8 cellular contexts compared by ENCODE assay signal in the genomic region with DNA sequence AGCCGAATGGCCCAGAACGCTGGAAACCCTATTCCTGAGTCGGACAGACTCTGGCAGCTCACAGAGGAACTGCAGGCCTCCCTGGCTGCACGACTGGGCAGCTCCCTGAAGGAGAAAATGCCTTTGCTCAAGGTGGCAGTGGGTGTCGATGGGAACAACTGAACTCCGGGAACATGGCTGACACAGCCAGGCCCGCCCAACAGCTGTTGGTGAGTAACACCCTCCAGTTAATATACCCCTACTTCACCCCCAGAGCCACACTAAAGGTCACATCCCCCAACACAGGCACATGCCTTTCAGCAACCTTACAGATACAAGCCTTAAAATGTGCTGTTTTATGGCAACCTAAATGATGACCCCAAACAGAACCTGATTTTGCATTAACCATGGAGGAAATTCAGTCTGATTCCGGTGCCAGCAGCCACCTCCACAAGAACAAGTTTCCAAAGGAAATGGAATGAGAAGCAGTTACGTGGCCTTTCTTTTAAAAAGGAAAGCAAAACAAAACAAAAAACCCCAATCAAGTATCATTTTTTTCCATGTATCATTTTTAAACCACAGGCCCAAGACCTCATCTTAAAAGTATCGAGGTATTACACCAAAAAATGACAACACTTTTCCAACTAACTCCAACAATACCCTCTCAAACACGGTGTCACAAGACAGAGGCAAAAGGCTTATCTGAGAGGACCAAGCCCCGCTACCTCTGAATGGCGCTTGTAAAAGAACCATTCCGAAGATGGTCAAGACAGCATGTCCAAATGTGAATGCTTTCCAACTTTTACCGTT. TPM values are rescaled to one million over a fixed set of nuclear protein-coding genes. Genes with fewer than 3 reads are reported as not detected.
A peak's percentile ranks its signal among the peaks of the same experiment; 100 is the strongest.
DNase-seq lines count a peak whose midpoint lies in the region; ATAC-seq and TF ChIP-seq lines count a peak whose summit lies in the region.

No MANE protein-coding gene starts in this region.

- no peaks in the 10 kb centered on the region for H3K27me3 Mint-ChIP-seq in effector memory CD8-positive, alpha-beta T cell

- peak overlapping the region; percentile 98 to 99 for H3K4me3 Mint-ChIP-seq in effector memory CD8-positive, alpha-beta T cell

- peak; percentile 27 for TF ChIP-seq EP300 in stomach (IDR thresholded peaks at IDR 0.05)

- no peaks in the 10 kb centered on the region for H3K9me3 ChIP-seq in mesodermal cell (ENCODE audit: control insufficient read depth, low read length)
- no peaks in the 10 kb centered on the region for H3K9me3 ChIP-seq in stomach

- H3K36me3 ChIP-seq in mesodermal cell (ENCODE audit: control insufficient read depth, insufficient read depth, low read length) (no peaks in the 10 kb centered on the region), stomach (peaks cover 0 to 14% (median 9%) of the 10 kb centered on the region in 4 donors)

- no peaks in the 10 kb centered on the region for H3K27me3 ChIP-seq in stomach

- H3K4me3 ChIP-seq in mesodermal cell (ENCODE audit: extremely low read depth, insufficient read depth, low read length, poor library complexity, severe bottlenecking) (peak overlapping the region; percentile 51), stomach (peak overlapping the region; percentile 64 to 98 (median 78))

- no peaks in the 10 kb centered on the region for H3K9me3 Mint-ChIP-seq in effector memory CD8-positive, alpha-beta T cell

- TF ChIP-seq POLR2A in stomach (IDR thresholded peaks at IDR 0.05), result peak in 1 of 4 donors; percentile 51

- TF ChIP-seq CTCF in stomach (IDR thresholded peaks at IDR 0.05), result no peak

- intact Hi-C loops in stomach (cut with DNase I; ENCODE audit: low total_unique reads), result no loop called here

- H3K4me1 Mint-ChIP-seq in effector memory CD8-positive, alpha-beta T cell (ENCODE audit: low read depth in 2 of 2), result peaks cover 44 to 62% of the 10 kb centered on the region in 2 donors

- H3K4me1 ChIP-seq in mesodermal cell (ENCODE audit: control insufficient read depth, insufficient read depth, low read length, poor library complexity, severe bottlenecking), result peaks cover 8% of the 10 kb centered on the region
- peaks cover 35 to 61% (median 54%) of the 10 kb centered on the region in 4 donors for H3K4me1 ChIP-seq in stomach

- H3K36me3 Mint-ChIP-seq in effector memory CD8-positive, alpha-beta T cell (ENCODE audit: insufficient read depth), result peaks cover 40% of the 10 kb centered on the region

- 78 to 83% methylated on average over 11 to 15 of the region's 15 CpGs for WGBS in mesodermal cell (ENCODE audit: insufficient coverage in 2 of 2), 2 experiments
- 7 to 19% (median 11%) methylated on average over 15 of the region's 15 CpGs for WGBS in stomach, 5 donors

- ATAC-seq in effector memory CD8-positive, alpha-beta T cell (replicated peaks), result no peak
- no peak for ATAC-seq in HG03521 (IDR thresholded peaks at IDR 0.05; ENCODE audit: unreplicated experiment)

- no peak overlapping the region for H3K27ac ChIP-seq in mesodermal cell (ENCODE audit: low read depth, low read length, severe bottlenecking)
- H3K27ac ChIP-seq in stomach, result peak overlapping the region; percentile 99 to 100 (median 100)

- H3K27ac Mint-ChIP-seq in effector memory CD8-positive, alpha-beta T cell, result peak overlapping the region; percentile 100

- DNase-seq in NCI-H82 (lab: John Stamatoyannopoulos, UW), result peak; percentile 71
- DNase-seq in NCI-H82 treated with DMSO at 0.1 percent for 48 hours (lab: John Stamatoyannopoulos, UW; ENCODE audit: unreplicated experiment), result no peak
- DNase-seq in activated CD4-positive, alpha-beta T cell treated with anti-CD3 and anti-CD28 coated beads, Interleukin-2, amount 50 U/mL, for 1 hour, result peak; percentile 42
- peak in 1 of 3 experiments; percentile 37 for DNase-seq in effector memory CD8-positive, alpha-beta T cell
- peak; percentile 63 for DNase-seq in stomach
- DNase-seq in UCSD-AML1 (lab: John Stamatoyannopoulos, UW; ENCODE audit: unreplicated experiment), result no peak

RNA-seq across cellular contexts. Expression of gene KLF9, which starts 3.1 kb away (rescaled TPM):
- polyA plus RNA-seq in mesodermal cell (2013, experiment 1 of 2), result 1.7 TPM
- 1.6 TPM for polyA plus RNA-seq in mesodermal cell (2013, experiment 2 of 2)
- 100 to 1,000 TPM in 2 of 5 donors, 10 to 100 TPM in 3; 37.3 to 174 (median 95.3) TPM for total RNA-seq in stomach
- 10 to 100 TPM; 27.9 to 35.9 (median 28.4) TPM for polyA plus RNA-seq in stomach

Comparison
In these comparisons a context has a peak if more than half of its experiments do, and no peak if none do; other contexts are left out.
1. DNase-seq: peak in NCI-H82 (single experiment), activated CD4-positive, alpha-beta T cell treated with anti-CD3 and anti-CD28 coated beads, Interleukin-2, amount 50 U/mL, for 1 hour (single experiment) and stomach (single experiment); none in NCI-H82 treated with DMSO at 0.1 percent for 48 hours (single experiment) and UCSD-AML1 (single experiment).